Comparison of ENCODE assay signal across 10 cellular contexts in the genomic region with DNA sequence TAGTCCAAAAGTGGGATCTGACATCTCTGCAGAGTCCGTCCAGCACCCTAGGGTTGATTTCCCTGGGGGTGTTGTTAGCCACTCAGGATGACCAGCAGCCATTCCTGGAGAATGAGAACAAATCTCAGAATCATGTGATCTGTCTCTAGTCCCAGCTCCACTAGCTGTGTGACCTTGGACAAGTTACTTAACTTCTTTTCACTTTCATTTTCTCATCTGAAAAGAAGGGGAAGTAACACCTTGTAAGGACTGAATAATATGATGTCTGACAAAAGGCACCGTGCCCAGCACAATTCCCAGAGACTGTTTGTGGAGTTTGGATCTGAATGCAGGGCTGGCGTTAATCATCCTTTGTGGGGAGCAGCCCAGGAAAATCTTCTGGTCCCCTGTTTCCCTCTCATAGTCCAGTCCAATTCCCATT. TPM values are rescaled to one million over a fixed set of nuclear protein-coding genes. Genes with fewer than 3 reads are reported as not detected.
DNase-seq lines count a peak whose midpoint lies in the region; ATAC-seq and TF ChIP-seq lines count a peak whose summit lies in the region.
"Had no signal": no experiment of that assay in that cellular context is flagged by ENCODE, and none has a peak within 500 bp of the region (broad histone marks: within the 10 kb centered on the region; RNA-seq: fewer than 3 reads in every experiment).

No MANE protein-coding gene starts in this region.

- H3K9me3 Mint-ChIP-seq in activated T-cell treated with anti-CD3 and anti-CD28 coated beads, Interleukin-2, amount 50 U/mL, for 4 hours: no peaks in the 10 kb centered on the region
- H3K9me3 Mint-ChIP-seq in activated T-cell treated with anti-CD3 and anti-CD28 coated beads, Interleukin-2, amount 50 U/mL, for 72 hours: no peaks in the 10 kb centered on the region
- H3K9me3 Mint-ChIP-seq in activated B cell treated with CpG ODN at 0.5 μM for 24 hours (no peaks in the 10 kb centered on the region), H9 (no peaks in the 10 kb centered on the region)

- H3K4me1 ChIP-seq in tibial nerve: peaks cover 0 to 94% (median 47%) of the 10 kb centered on the region in 4 donors
- no peaks in the 10 kb centered on the region for H3K4me1 ChIP-seq in H9 (ENCODE audit: insufficient read depth, low read length)

- ATAC-seq in activated T-cell treated with anti-CD3 and anti-CD28 coated beads, Interleukin-2, amount 50 U/mL, for 4 hours: no peak
- ATAC-seq in activated T-cell treated with anti-CD3 and anti-CD28 coated beads, Interleukin-2, amount 50 U/mL, for 72 hours (replicated peaks in 1 of 2): no peak
- ATAC-seq in HG03025 (IDR thresholded peaks at IDR 0.05; ENCODE audit: low FRiP score, unreplicated experiment) (peak; percentile 88), activated B cell treated with CpG ODN at 0.5 μM for 24 hours (ENCODE audit: low read depth) (peak; percentile 91)

- H4K91ac ChIP-seq in H9 (ENCODE audit: insufficient read length, low read depth, low read length): no peak overlapping the region

- H4K8ac ChIP-seq in H9 (replicated peaks; ENCODE audit: insufficient read length, low read depth, low read length): no peak overlapping the region

- no peak overlapping the region for H4K5ac ChIP-seq in H9 (ENCODE audit: insufficient read length, low read depth, low read length)

- DNase-seq in activated T-cell treated with anti-CD3 and anti-CD28 coated beads, Interleukin-2, amount 50 U/mL, for 4 hours: no peak
- no peak for DNase-seq in activated T-cell treated with anti-CD3 and anti-CD28 coated beads, Interleukin-2, amount 50 U/mL, for 72 hours
- DNase-seq in activated B cell treated with CpG ODN at 0.5 μM for 24 hours: no peak
- no peak for DNase-seq in tibial nerve (ENCODE audit: low spot score in 2 of 2)
- no peak for DNase-seq in NCI-H446 treated with DMSO at 0.1 percent for 48 hours (lab: John Stamatoyannopoulos, UW)
- no peak for DNase-seq in H9
- DNase-seq in activated T-cell treated with anti-CD3 and anti-CD28 coated beads, Interleukin-2, amount 50 U/mL, for 1 hour: no peak
- DNase-seq: T1000 had no signal

- intact Hi-C loops in activated B cell treated with CpG ODN at 0.5 μM for 24 hours (cut with micrococcal nuclease): loop anchor here (1.0 to 5.0 kb wide), 2 partner anchors 48 to 105 kb away; a partner anchor contains a TSS

- POLR2A ChIA-PET in activated B cell treated with CpG ODN at 0.5 μM for 24 hours (lab: Charles Lee): interaction anchor here (0.7 to 1.8 kb wide), 9 partner anchors 12 to 107 kb away, joined by 3 to 9 read pairs (median 4); a partner anchor contains a TSS

- H3K56ac ChIP-seq in H9 (ENCODE audit: insufficient read length, low read depth, low read length): no peak overlapping the region

- H3K27ac ChIP-seq in tibial nerve (peak overlapping the region in 3 of 4 donors; percentile 35 to 94 (median 87)), H9 (ENCODE audit: insufficient read length, low read depth, low read length) (no peak overlapping the region)
- H3K27ac ChIP-seq: cardiac muscle cell had no signal

- H3K79me2 ChIP-seq in H9 (ENCODE audit: insufficient read depth, low read length): no peaks in the 10 kb centered on the region

- H2AFZ ChIP-seq in H9 (ENCODE audit: low read length): no peak overlapping the region

- H3K14ac ChIP-seq in H9 (ENCODE audit: insufficient read depth, low read length): no peak overlapping the region

- no peak for TF ChIP-seq CTCF in activated B cell treated with CpG ODN at 0.5 μM for 24 hours (IDR thresholded peaks at IDR 0.05)
- TF ChIP-seq CTCF in tibial nerve (IDR thresholded peaks at IDR 0.05): no peak
- no peak for TF ChIP-seq CTCF in H9 (conservative IDR thresholded peaks at IDR 0.05)

- no peaks in the 10 kb centered on the region for H3K79me1 ChIP-seq in H9 (ENCODE audit: insufficient read depth, low read depth, low read length, poor library complexity, severe bottlenecking)

- H3K4me3 Mint-ChIP-seq in activated T-cell treated with anti-CD3 and anti-CD28 coated beads, Interleukin-2, amount 50 U/mL, for 4 hours: peak overlapping the region; percentile 35
- H3K4me3 Mint-ChIP-seq in activated T-cell treated with anti-CD3 and anti-CD28 coated beads, Interleukin-2, amount 50 U/mL, for 72 hours: peak overlapping the region in 1 of 2 donors; percentile 6
- H3K4me3 Mint-ChIP-seq in activated B cell treated with CpG ODN at 0.5 μM for 24 hours (peak overlapping the region; percentile 56), H9 (no peak overlapping the region)

- no peak for TF ChIP-seq EP300 in tibial nerve (IDR thresholded peaks at IDR 0.05)

- H3K23me2 ChIP-seq in H9 (ENCODE audit: insufficient read length, low read depth, low read length, poor library complexity, severe bottlenecking): no peaks in the 10 kb centered on the region

- H3K4ac ChIP-seq in H9 (ENCODE audit: low read depth, low read length): no peak overlapping the region

- H2AK5ac ChIP-seq in H9 (ENCODE audit: insufficient read length, low read length): no peak overlapping the region

- no peak overlapping the region for H2BK12ac ChIP-seq in H9 (ENCODE audit: insufficient read length, low read depth, low read length)

- H3K9ac ChIP-seq in H9 (ENCODE audit: extremely low read depth, insufficient read length, low read length): no peak overlapping the region

- no peak overlapping the region for H2BK15ac ChIP-seq in H9 (ENCODE audit: low read depth, low read length)

- no peak overlapping the region for H2BK120ac ChIP-seq in H9 (ENCODE audit: low read depth, low read length, poor library complexity, severe bottlenecking)

- no peak overlapping the region for H3K4me3 ChIP-seq in tibial nerve
- H3K4me3 ChIP-seq: cardiac muscle cell had no signal

- H3K9me3 ChIP-seq in tibial nerve (no peaks in the 10 kb centered on the region), H9 (ENCODE audit: control insufficient read depth, low read depth, low read length) (no peaks in the 10 kb centered on the region)

- WGBS in tibial nerve, 2 donors: 75 to 90% methylated on average over 3 of the region's 3 CpGs
- WGBS in H9 (ENCODE audit: extremely low coverage, insufficient read length, low lambda C conversion rate): no CpG with 5 or more reads among the region's 3 CpGs

- CTCF ChIA-PET in activated B cell treated with CpG ODN at 0.5 μM for 24 hours (lab: Charles Lee): interaction anchor here (1.0 to 2.1 kb wide), 3 partner anchors 13 to 97 kb away, joined by 3 to 7 read pairs (median 6); no protein-coding TSS in a partner anchor

- H2BK5ac ChIP-seq in H9 (ENCODE audit: insufficient read length, low read length): no peak overlapping the region

- no peak overlapping the region for H3K4me2 ChIP-seq in H9 (ENCODE audit: insufficient read depth, insufficient read length, low read length)

- no peak overlapping the region for H3K27ac Mint-ChIP-seq in activated T-cell treated with anti-CD3 and anti-CD28 coated beads, Interleukin-2, amount 50 U/mL, for 72 hours
- H3K27ac Mint-ChIP-seq in activated B cell treated with CpG ODN at 0.5 μM for 24 hours (peak overlapping the region; percentile 79), H9 (no peak overlapping the region)

- H3K27me3 Mint-ChIP-seq in activated T-cell treated with anti-CD3 and anti-CD28 coated beads, Interleukin-2, amount 50 U/mL, for 4 hours (ENCODE audit: low read depth): no peaks in the 10 kb centered on the region
- no peaks in the 10 kb centered on the region for H3K27me3 Mint-ChIP-seq in activated T-cell treated with anti-CD3 and anti-CD28 coated beads, Interleukin-2, amount 50 U/mL, for 72 hours (ENCODE audit: low read depth)
- H3K27me3 Mint-ChIP-seq in activated B cell treated with CpG ODN at 0.5 μM for 24 hours (no peaks in the 10 kb centered on the region), H9 (ENCODE audit: low read depth) (no peaks in the 10 kb centered on the region)

- no peaks in the 10 kb centered on the region for H3K36me3 ChIP-seq in tibial nerve
- H3K36me3 ChIP-seq: cardiac muscle cell had no signal

- H3K27me3 ChIP-seq in tibial nerve (no peaks in the 10 kb centered on the region), H9 (ENCODE audit: insufficient read depth, low read length) (no peaks in the 10 kb centered on the region)
- H3K27me3 ChIP-seq: cardiac muscle cell had no signal

- no peaks in the 10 kb centered on the region for H3K36me3 Mint-ChIP-seq in activated T-cell treated with anti-CD3 and anti-CD28 coated beads, Interleukin-2, amount 50 U/mL, for 4 hours (ENCODE audit: insufficient read depth)
- no peaks in the 10 kb centered on the region for H3K36me3 Mint-ChIP-seq in activated T-cell treated with anti-CD3 and anti-CD28 coated beads, Interleukin-2, amount 50 U/mL, for 72 hours (ENCODE audit: insufficient read depth in 2 of 2)
- no peaks in the 10 kb centered on the region for H3K36me3 Mint-ChIP-seq in activated B cell treated with CpG ODN at 0.5 μM for 24 hours (ENCODE audit: low read depth)
- H3K36me3 Mint-ChIP-seq in H9 (ENCODE audit: insufficient read depth in 1 of 3, low read depth in 3 of 3): no peaks in the 10 kb centered on the region; a peak in 1 of 7 replicates

- TF ChIP-seq POLR2A in tibial nerve (IDR thresholded peaks at IDR 0.05): no peak

- no peaks in the 10 kb centered on the region for H4K20me1 ChIP-seq in H9 (ENCODE audit: control insufficient read depth, insufficient read depth, insufficient read length)

- no peak overlapping the region for H3K18ac ChIP-seq in H9 (ENCODE audit: insufficient read length, low read depth, low read length)

- peaks cover 9% of the 10 kb centered on the region for H3K4me1 Mint-ChIP-seq in activated T-cell treated with anti-CD3 and anti-CD28 coated beads, Interleukin-2, amount 50 U/mL, for 4 hours (ENCODE audit: low read depth)
- peaks cover 7% of the 10 kb centered on the region for H3K4me1 Mint-ChIP-seq in activated T-cell treated with anti-CD3 and anti-CD28 coated beads, Interleukin-2, amount 50 U/mL, for 72 hours (ENCODE audit: low read depth)
- H3K4me1 Mint-ChIP-seq in activated B cell treated with CpG ODN at 0.5 μM for 24 hours: peaks cover 48% of the 10 kb centered on the region
- peaks cover 0 to 6% of the 10 kb centered on the region in 2 experiments; a peak in 2 of 4 replicates for H3K4me1 Mint-ChIP-seq in H9

- no peak overlapping the region for H3T11ph ChIP-seq in H9 (ENCODE audit: low read length)

- no peak overlapping the region for H2BK20ac ChIP-seq in H9 (ENCODE audit: low read depth, low read length, poor library complexity, severe bottlenecking)

- H3K23ac ChIP-seq in H9 (ENCODE audit: insufficient read length, low read depth, low read length): no peak overlapping the region

RNA-seq across cellular contexts. Expression of a gene that starts 44.2 kb away (rescaled TPM):
- total RNA-seq in activated T-cell treated with anti-CD3 and anti-CD28 coated beads, Interleukin-2, amount 50 U/mL, for 4 hours: 1 to 10 TPM; 2.9 to 3.3 (median 3.3) TPM
- total RNA-seq in activated T-cell treated with anti-CD3 and anti-CD28 coated beads, Interleukin-2, amount 50 U/mL, for 72 hours: 1 to 10 TPM; 5.3 to 5.4 TPM
- 2.8 and 4.6 TPM in 2 replicates for total RNA-seq in activated B cell treated with CpG ODN at 0.5 μM for 24 hours
- total RNA-seq in tibial nerve: 100 to 1,000 TPM; 156 to 246 (median 186) TPM
- total RNA-seq in H9 (2021): 3.4 and 5.5 TPM in 2 replicates

Comparison
In these comparisons a context has a peak if more than half of its experiments do, and no peak if none do; other contexts are left out.
1. ATAC-seq: peak in HG03025 (single experiment) and activated B cell treated with CpG ODN at 0.5 μM for 24 hours (single experiment); none in activated T-cell treated with anti-CD3 and anti-CD28 coated beads, Interleukin-2, amount 50 U/mL, for 4 hours (0 of 2) and activated T-cell treated with anti-CD3 and anti-CD28 coated beads, Interleukin-2, amount 50 U/mL, for 72 hours (0 of 2).
2. H3K4me3 Mint-ChIP-seq: peak in activated T-cell treated with anti-CD3 and anti-CD28 coated beads, Interleukin-2, amount 50 U/mL, for 4 hours (single experiment) and activated B cell treated with CpG ODN at 0.5 μM for 24 hours (single experiment); none in H9 (0 of 2).
3. RNA of a gene that starts 44.2 kb away (total RNA-seq): 156 to 246 TPM in tibial nerve; 5.3 to 5.4 TPM in activated T-cell treated with anti-CD3 and anti-CD28 coated beads, Interleukin-2, amount 50 U/mL, for 72 hours, 2.8 to 4.6 TPM in activated B cell treated with CpG ODN at 0.5 μM for 24 hours, 3.4 to 5.5 TPM in H9 and 2.9 to 3.3 TPM in activated T-cell treated with anti-CD3 and anti-CD28 coated beads, Interleukin-2, amount 50 U/mL, for 4 hours; every median in the first group is over 10 times any median in the second.